ENCODE assay signal across 14 cellular contexts in genomic region chr12:2615665-2616387, GRCh38.
A peak's percentile ranks its signal among the peaks of the same experiment; 100 is the strongest.
DNase-seq lines count a peak whose midpoint lies in the region; ATAC-seq, FAIRE-seq and TF ChIP-seq lines count a peak whose summit lies in the region.
"Had no signal": no experiment of that assay in that cellular context is flagged by ENCODE, and none has a peak within 500 bp of the region (broad histone marks: within the 10 kb centered on the region; RNA-seq: fewer than 3 reads in every experiment).

No MANE protein-coding gene starts in this region.

- no peak for ATAC-seq in HepG2

- no peak overlapping the region for H3K56ac ChIP-seq in mesendoderm (ENCODE audit: low read length)

- H3K14ac ChIP-seq in neuronal stem cell (ENCODE audit: low read length) = no peak overlapping the region

- TF ChIP-seq EP300 in HepG2 (IDR thresholded peaks at IDR 0.05; ENCODE audit: low read depth in 2 of 2, low read length in 2 of 2) (no peak), HepG2 (CRISPR knock-in tag; IDR thresholded peaks at IDR 0.05; ENCODE audit: borderline replicate concordance) (no peak)

- H3K4me3 ChIP-seq in liver (ENCODE audit: low read depth in 1 of 3, low read length in 3 of 3) = no peak overlapping the region
- no peak overlapping the region for H3K4me3 ChIP-seq in HepG2 (replicated peaks in 1 of 3; ENCODE audit: insufficient read depth in 1 of 3, low read depth in 2 of 3, low read length in 3 of 3)
- H3K4me3 ChIP-seq in fibroblast of pulmonary artery (replicated peaks; ENCODE audit: low read depth, low read length) = no peak overlapping the region
- H3K4me3 ChIP-seq in mesendoderm (ENCODE audit: low read length) = no peak overlapping the region
- no peak overlapping the region for H3K4me3 ChIP-seq in uterus
- no peak overlapping the region for H3K4me3 ChIP-seq in neuronal stem cell (ENCODE audit: low read length in 2 of 2)
- H3K4me3 ChIP-seq in SJCRH30 = no peak overlapping the region
- H3K4me3 ChIP-seq: ascending aorta had no signal

- H3K4me1 ChIP-seq in liver (ENCODE audit: control insufficient read depth in 4 of 4, insufficient read depth in 4 of 4, low read length in 3 of 4) = no peaks in the 10 kb centered on the region
- H3K4me1 ChIP-seq in HepG2 (ENCODE audit: insufficient read depth, low read length) = peaks cover 12% of the 10 kb centered on the region
- H3K4me1 ChIP-seq in mesendoderm (ENCODE audit: control insufficient read depth, low read depth, low read length) = no peaks in the 10 kb centered on the region
- H3K4me1 ChIP-seq in uterus = no peaks in the 10 kb centered on the region
- H3K4me1 ChIP-seq in neuronal stem cell (ENCODE audit: control insufficient read depth in 2 of 2, insufficient read depth in 1 of 2, low read depth in 1 of 2, low read length in 2 of 2) = peaks cover 0 to 9% of the 10 kb centered on the region in 2 donors
- H3K4me1 ChIP-seq in SJCRH30 = no peaks in the 10 kb centered on the region

- no peak for TF ChIP-seq POLR2A in HepG2 (IDR thresholded peaks at IDR 0.05; ENCODE audit: insufficient read depth in 1 of 2, low read depth in 2 of 2, low read length in 2 of 2)
- no peak for TF ChIP-seq POLR2A in uterus (IDR thresholded peaks at IDR 0.05)

- no peak for DNase-seq in HepG2 (ENCODE audit: low spot score)
- peak; percentile 20 for DNase-seq in fibroblast of pulmonary artery (ENCODE audit: low read depth)
- peak; percentile 88 for DNase-seq in mesendoderm
- DNase-seq in uterus = peak in 1 of 2 donors; percentile 48
- no peak for DNase-seq in neuronal stem cell (ENCODE audit: low spot score)
- DNase-seq in NCI-H1092 treated with DMSO at 0.1 percent for 48 hours (lab: John Stamatoyannopoulos, UW) = no peak
- DNase-seq in SJCRH30 = no peak
- DNase-seq: mammary epithelial cell, NCI-H1048, NCI-H524 treated with DMSO at 0.1 percent for 48 hours, occipital lobe, trophoblast cell had no signal

- H3K9me3 ChIP-seq in liver (ENCODE audit: control insufficient read depth in 4 of 4, low read length in 3 of 4) = no peaks in the 10 kb centered on the region
- H3K9me3 ChIP-seq in HepG2 (ENCODE audit: low read length) = no peaks in the 10 kb centered on the region
- no peaks in the 10 kb centered on the region for H3K9me3 ChIP-seq in uterus
- H3K9me3 ChIP-seq in neuronal stem cell (replicated peaks in 1 of 2; ENCODE audit: control insufficient read depth in 2 of 2, insufficient read depth in 1 of 2, low read depth in 1 of 2, low read length in 2 of 2) = no peaks in the 10 kb centered on the region
- no peaks in the 10 kb centered on the region for H3K9me3 ChIP-seq in SJCRH30 (replicated peaks)
- H3K9me3 ChIP-seq: ascending aorta had no signal

- FAIRE-seq in HepG2 (lab: Jason Lieb, UNC) = no peak

- H2BK120ac ChIP-seq in mesendoderm (ENCODE audit: low read depth, low read length) (no peak overlapping the region), neuronal stem cell (ENCODE audit: low read depth, low read length) (no peak overlapping the region)

- TF ChIP-seq RAD21 in liver (IDR thresholded peaks at IDR 0.05) (no peak), HepG2 (CRISPR knock-in tag; IDR thresholded peaks at IDR 0.05) (no peak)

- CTCF ChIA-PET in HepG2 (lab: Yijun Ruan, JAX; ENCODE audit: low intra/inter-chr PET ratio, low total read pairs) = no interaction called here

- no peak overlapping the region for H3K9ac ChIP-seq in liver (ENCODE audit: low read depth in 1 of 2, low read length in 2 of 2)
- no peak overlapping the region for H3K9ac ChIP-seq in HepG2 (ENCODE audit: insufficient read depth, low read depth, low read length)
- no peak overlapping the region for H3K9ac ChIP-seq in mesendoderm (ENCODE audit: low read length)
- H3K9ac ChIP-seq in neuronal stem cell (ENCODE audit: low read depth, low read length, poor library complexity) = no peak overlapping the region

- H3K79me2 ChIP-seq in HepG2 (ENCODE audit: insufficient read depth, low read length) (no peaks in the 10 kb centered on the region), mesendoderm (ENCODE audit: control insufficient read depth, insufficient read depth, low read length) (no peaks in the 10 kb centered on the region)

- BruUV-seq in HepG2 (replicated peaks; lab: Mats Ljungman, UMichigan) = no TSS peak

- no peak overlapping the region for H2AK5ac ChIP-seq in mesendoderm (ENCODE audit: low read length)
- H2AK5ac ChIP-seq in neuronal stem cell (ENCODE audit: low read depth, low read length) = no peak overlapping the region

- no peaks in the 10 kb centered on the region for H4K20me1 ChIP-seq in HepG2 (ENCODE audit: insufficient read depth, low read length)

- TF ChIP-seq CTCF in liver (IDR thresholded peaks at IDR 0.05; ENCODE audit: low read depth, low read length, missing input control) = no peak
- TF ChIP-seq CTCF in HepG2 (CRISPR knock-in tag; IDR thresholded peaks at IDR 0.05) = no peak
- no peak for TF ChIP-seq CTCF in fibroblast of pulmonary artery (IDR thresholded peaks at IDR 0.05; ENCODE audit: low read length, missing control alignments)
- no peak for TF ChIP-seq CTCF in uterus (IDR thresholded peaks at IDR 0.05)

- H4K8ac ChIP-seq in mesendoderm (ENCODE audit: low read depth, low read length) = no peak overlapping the region
- H4K8ac ChIP-seq in neuronal stem cell (ENCODE audit: low read depth, low read length) = no peak overlapping the region

- POLR2A ChIA-PET in HepG2 (lab: Yijun Ruan, JAX) = no interaction called here

- H3K23ac ChIP-seq in mesendoderm (ENCODE audit: low read length) (no peak overlapping the region), neuronal stem cell (ENCODE audit: low read depth, low read length, poor library complexity) (no peak overlapping the region)

- H3K18ac ChIP-seq in mesendoderm (ENCODE audit: low read length) = no peak overlapping the region
- H3K18ac ChIP-seq in neuronal stem cell (ENCODE audit: low read length) = no peak overlapping the region

- H2AFZ ChIP-seq in HepG2 (ENCODE audit: low read length) (no peak overlapping the region), neuronal stem cell (ENCODE audit: low read length) (no peak overlapping the region)

- H2BK12ac ChIP-seq in neuronal stem cell (ENCODE audit: low read length) = no peak overlapping the region

- H2BK5ac ChIP-seq in mesendoderm (ENCODE audit: low read length) (no peak overlapping the region), neuronal stem cell (ENCODE audit: low read length) (no peak overlapping the region)

- H3K4me2 ChIP-seq in HepG2 (ENCODE audit: low read depth, low read length) = no peak overlapping the region
- H3K4me2 ChIP-seq in mesendoderm (ENCODE audit: low read length) = no peak overlapping the region
- H3K4me2 ChIP-seq in neuronal stem cell (ENCODE audit: insufficient read depth, low read length, poor library complexity, severe bottlenecking) = no peak overlapping the region

- no peaks in the 10 kb centered on the region for H3K36me3 ChIP-seq in liver (ENCODE audit: control insufficient read depth in 4 of 4, insufficient read depth in 3 of 4, low read depth in 1 of 4, low read length in 3 of 4)
- no peaks in the 10 kb centered on the region for H3K36me3 ChIP-seq in HepG2 (replicated peaks in 1 of 2; ENCODE audit: control insufficient read depth in 1 of 2, insufficient read depth in 2 of 2, low read length in 2 of 2)
- H3K36me3 ChIP-seq in mesendoderm (ENCODE audit: control insufficient read depth, insufficient read depth, low read length) = no peaks in the 10 kb centered on the region
- no peaks in the 10 kb centered on the region for H3K36me3 ChIP-seq in uterus
- H3K36me3 ChIP-seq in neuronal stem cell (replicated peaks in 1 of 2; ENCODE audit: control insufficient read depth in 2 of 2, insufficient read depth in 2 of 2, low read length in 2 of 2) = no peaks in the 10 kb centered on the region
- no peaks in the 10 kb centered on the region for H3K36me3 ChIP-seq in SJCRH30

- no peak overlapping the region for H4K5ac ChIP-seq in mesendoderm (ENCODE audit: low read length)

- H4K91ac ChIP-seq in neuronal stem cell (ENCODE audit: low read depth, low read length, poor library complexity) = no peak overlapping the region

- H3K79me1 ChIP-seq in mesendoderm (ENCODE audit: low read length) = no peaks in the 10 kb centered on the region
- H3K79me1 ChIP-seq in neuronal stem cell (ENCODE audit: low read depth, low read length) = no peaks in the 10 kb centered on the region

- WGBS in liver = 81% methylated on average over 14 of the region's 14 CpGs
- WGBS in HepG2 (ENCODE audit: low lambda C conversion rate) = 24% methylated on average over 8 of the region's 14 CpGs
- no CpG with 5 or more reads among the region's 14 CpGs for WGBS in mesendoderm (ENCODE audit: extremely low coverage, insufficient coverage, low lambda C conversion rate)
- WGBS in neuronal stem cell (ENCODE audit: extremely low coverage in 2 of 2, insufficient read length in 2 of 2, insufficient replicate concordance in 1 of 2), 2 donors = no CpG with 5 or more reads among the region's 14 CpGs

- H2BK15ac ChIP-seq in mesendoderm (replicated peaks; ENCODE audit: low read depth) (no peak overlapping the region), neuronal stem cell (ENCODE audit: low read length) (no peak overlapping the region)

- H3K27me3 ChIP-seq in liver (ENCODE audit: control insufficient read depth in 4 of 4, insufficient read depth in 4 of 4, low read length in 3 of 4) (peaks cover 0 to 3% (median 0%) of the 10 kb centered on the region in 4 donors), HepG2 (ENCODE audit: control insufficient read depth in 1 of 2, insufficient read depth in 2 of 2, low read length in 2 of 2) (peaks cover 5 to 78% of the 10 kb centered on the region in 2 experiments), mesendoderm (ENCODE audit: insufficient read depth, low read length, poor library complexity) (no peaks in the 10 kb centered on the region), uterus (no peaks in the 10 kb centered on the region), neuronal stem cell (ENCODE audit: control insufficient read depth in 3 of 3, insufficient read depth in 3 of 3, low read depth in 1 of 3, low read length in 3 of 3) (peaks cover 0 to 9% (median 0%) of the 10 kb centered on the region in 3 experiments), SJCRH30 (peaks cover 49% of the 10 kb centered on the region)
- H3K27me3 ChIP-seq: ascending aorta had no signal

- intact Hi-C loops in HepG2 (cut with micrococcal nuclease; ENCODE audit: unreplicated experiment) = no loop called here
- intact Hi-C loops in uterus (cut with DNase I; ENCODE audit: low total_unique reads) = no loop called here

- no peak overlapping the region for H3K27ac ChIP-seq in liver (ENCODE audit: low read depth in 1 of 2, low read length in 2 of 2)
- no peak overlapping the region for H3K27ac ChIP-seq in HepG2 (ENCODE audit: extremely low read length, insufficient read depth, low read length)
- no peak overlapping the region for H3K27ac ChIP-seq in mesendoderm (ENCODE audit: low read depth, low read length)
- H3K27ac ChIP-seq in uterus = peak overlapping the region; percentile 49 to 70
- no peak overlapping the region for H3K27ac ChIP-seq in neuronal stem cell (replicated peaks; ENCODE audit: low read length)
- H3K27ac ChIP-seq in SJCRH30 = no peak overlapping the region

- H3K4ac ChIP-seq in mesendoderm (ENCODE audit: low read depth, low read length) = no peak overlapping the region
- no peak overlapping the region for H3K4ac ChIP-seq in neuronal stem cell (ENCODE audit: low read length)

- in situ Hi-C loops in HepG2 (cut with HindIII; ENCODE audit: extremely low pct_ligation_motif_present, low pct_unique_long_range_greater_than_20kb) = no loop called here

TF ChIP-seq in liver, 16 proteins besides CTCF, POLR2A, EP300 and RAD21 (continues in another document):
- peak; percentile 77 for TF ChIP-seq NR2F2 (IDR thresholded peaks at IDR 0.05)

Comparison
In these comparisons a context has a peak if more than half of its experiments do, and no peak if none do; other contexts are left out.
1. H3K27ac ChIP-seq: peak in uterus (2 of 2); none in liver (0 of 2), HepG2 (single experiment), mesendoderm (single experiment), neuronal stem cell (single experiment) and SJCRH30 (single experiment).
2. DNase-seq: peak in fibroblast of pulmonary artery (single experiment) and mesendoderm (single experiment); none in HepG2 (single experiment), neuronal stem cell (single experiment), NCI-H1092 treated with DMSO at 0.1 percent for 48 hours (single experiment) and SJCRH30 (0 of 2).